Comparison of ENCODE assay signal across 9 cellular contexts in the genomic region with DNA sequence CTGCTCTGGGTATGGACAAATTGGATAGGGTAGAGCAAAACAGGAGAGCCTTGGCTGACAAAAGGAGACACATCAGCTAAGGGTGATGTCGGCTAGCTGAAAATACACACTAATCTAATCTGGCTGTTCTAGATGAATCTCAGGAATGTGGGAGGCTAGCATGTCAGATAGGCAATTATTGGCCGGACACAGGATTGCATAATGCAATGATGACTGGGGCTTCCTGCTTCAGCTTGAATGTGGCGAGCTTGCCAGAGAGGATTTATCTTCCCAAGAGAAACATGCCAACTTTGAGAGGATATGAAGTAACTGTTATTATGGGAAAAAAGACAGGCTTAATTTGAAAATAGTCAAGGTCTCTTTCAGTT.
A peak's percentile ranks its signal among the peaks of the same experiment; 100 is the strongest.
DNase-seq lines count a peak whose midpoint lies in the region; ATAC-seq, FAIRE-seq and TF ChIP-seq lines count a peak whose summit lies in the region.
"Had no signal": no experiment of that assay in that cellular context is flagged by ENCODE, and none has a peak within 500 bp of the region (broad histone marks: within the 10 kb centered on the region; RNA-seq: fewer than 3 reads in every experiment).

No MANE protein-coding gene starts in this region.

- intact Hi-C loops in endothelial cell of umbilical vein (cut with micrococcal nuclease) = loop anchor here (1.0 to 2.0 kb wide), 8 partner anchors 22 to 988 kb away; no protein-coding TSS in a partner anchor

- dilution Hi-C loops in endothelial cell of umbilical vein (cut with MboI; ENCODE audit: extremely low pct_ligation_motif_present, low sequenced_read_pairs) = no loop called here

- no peaks in the 10 kb centered on the region for H4K20me1 ChIP-seq in endothelial cell of umbilical vein (replicated peaks; ENCODE audit: control insufficient read depth, extremely low read depth, insufficient read depth, low read length)

- FAIRE-seq in endothelial cell of umbilical vein (lab: Jason Lieb, UNC) = peak; percentile 82

- no peak overlapping the region for H3K4me3 ChIP-seq in AG04449 (ENCODE audit: low read depth, low read length)
- peak overlapping the region in 1 of 3 experiments; percentile 41 for H3K4me3 ChIP-seq in endothelial cell of umbilical vein (replicated peaks in 1 of 3; ENCODE audit: insufficient read depth in 1 of 3, low read depth in 1 of 3, low read length in 3 of 3)

- H3K79me2 ChIP-seq in endothelial cell of umbilical vein (ENCODE audit: control insufficient read depth, insufficient read depth, low read length) = no peaks in the 10 kb centered on the region

- peak; percentile 99 for DNase-seq in AG04449 (ENCODE audit: low read depth, low spot score)
- DNase-seq in NOMO-1 treated with DMSO at 0.1 percent for 48 hours (lab: John Stamatoyannopoulos, UW; ENCODE audit: unreplicated experiment) = peak; percentile 61
- DNase-seq in endothelial cell of umbilical vein (ENCODE audit: low read depth, low spot score) = peak; percentile 97
- DNase-seq in mucosa of gallbladder (ENCODE audit: low spot score) = peak; percentile 84
- no peak for DNase-seq in activated CD4-positive, CD25-positive, alpha-beta regulatory T cell treated with anti-CD3 and anti-CD28 coated beads, Interleukin-2, amount 50 U/mL, for 72 hours
- no peak for DNase-seq in NCI-H446 (lab: John Stamatoyannopoulos, UW)
- DNase-seq in NCI-H187 (lab: John Stamatoyannopoulos, UW) = no peak
- DNase-seq: CD4-positive, alpha-beta T cell had no signal

- no peaks in the 10 kb centered on the region for H3K36me3 ChIP-seq in endothelial cell of umbilical vein (ENCODE audit: control insufficient read depth in 2 of 2, extremely low read depth in 1 of 2, insufficient read depth in 2 of 2, low read length in 2 of 2)

- TF ChIP-seq CTCF in AG04449 (IDR thresholded peaks at IDR 0.05; ENCODE audit: insufficient read depth, low read length, missing control alignments) = no peak
- TF ChIP-seq CTCF in endothelial cell of umbilical vein (IDR thresholded peaks at IDR 0.05; ENCODE audit: extremely low read depth in 1 of 2, insufficient read depth in 1 of 2, low read depth in 1 of 2, low read length in 2 of 2) = no peak

- peak overlapping the region; percentile 84 for H3K9ac ChIP-seq in endothelial cell of umbilical vein (replicated peaks; ENCODE audit: extremely low read depth, insufficient read depth, low read length)

- peak; percentile 52 for TF ChIP-seq POLR2A in endothelial cell of umbilical vein (IDR thresholded peaks at IDR 0.05; ENCODE audit: low read depth, low read length)

- CTCF ChIA-PET in AG04449 (lab: Yijun Ruan, JAX) (interaction anchor here (0.6 kb wide), 1 partner anchor 66 kb away, joined by 3 read pairs; no protein-coding TSS in a partner anchor), endothelial cell of umbilical vein (lab: Charles Lee) (interaction anchor here (0.8 to 2.6 kb wide), 8 partner anchors 12 to 651 kb away, joined by 3 to 13 read pairs (median 4); a partner anchor contains a TSS)

- peak overlapping the region; percentile 96 for H3K27ac ChIP-seq in endothelial cell of umbilical vein (ENCODE audit: insufficient read depth, low read depth, low read length)

- peaks cover 32% of the 10 kb centered on the region for H3K4me1 ChIP-seq in endothelial cell of umbilical vein (ENCODE audit: control insufficient read depth, extremely low read depth, insufficient read depth, low read length)

- BruUV-seq in endothelial cell of umbilical vein (replicated peaks; lab: Mats Ljungman, UMichigan) = no TSS peak

- H2AFZ ChIP-seq in endothelial cell of umbilical vein (ENCODE audit: low read depth, low read length) = peak overlapping the region; percentile 43

- H3K27me3 ChIP-seq in endothelial cell of umbilical vein (ENCODE audit: control insufficient read depth in 2 of 2, insufficient read depth in 2 of 2, low read length in 2 of 2) = no peaks in the 10 kb centered on the region

- peak overlapping the region; percentile 90 for H3K4me2 ChIP-seq in endothelial cell of umbilical vein (ENCODE audit: insufficient read depth, low read length)

- H3K9me1 ChIP-seq in endothelial cell of umbilical vein (replicated peaks; ENCODE audit: control insufficient read depth, extremely low read depth, insufficient read depth, low read length) = no peaks in the 10 kb centered on the region

- POLR2A ChIA-PET in AG04449 (lab: Yijun Ruan, JAX) (interaction anchor here (0.6 to 1.0 kb wide), 5 partner anchors 13 to 109 kb away, joined by 3 to 6 read pairs (median 5); no protein-coding TSS in a partner anchor), endothelial cell of umbilical vein (lab: Charles Lee) (interaction anchor here (1.0 kb wide), 1 partner anchor 102 kb away, joined by 4 read pairs; a partner anchor contains a TSS)

- H3K9me3 ChIP-seq in endothelial cell of umbilical vein (replicated peaks; ENCODE audit: control insufficient read depth, insufficient read depth, low read length) = no peaks in the 10 kb centered on the region

- ATAC-seq in GM19324 (IDR thresholded peaks at IDR 0.05; ENCODE audit: low FRiP score, unreplicated experiment) = no peak

TF ChIP-seq in endothelial cell of umbilical vein, 7 proteins besides CTCF, POLR2A, EP300 and RAD21:
- TF ChIP-seq POLR2AphosphoS5 (IDR thresholded peaks at IDR 0.05; ENCODE audit: insufficient read depth, low read depth, low read length) (peak; percentile 76), EZH2 (IDR thresholded peaks at IDR 0.05; ENCODE audit: borderline replicate concordance, low read depth, low read length, severe bottlenecking) (no peak), MYC (IDR thresholded peaks at IDR 0.05; ENCODE audit: low read depth, low read length) (peak; percentile 49), JUN (IDR thresholded peaks at IDR 0.05; ENCODE audit: borderline replicate concordance, insufficient read depth, insufficient read length, low read depth) (peak; percentile 96), FOS (IDR thresholded peaks at IDR 0.05; ENCODE audit: borderline replicate concordance, insufficient read depth, low read length) (peak; percentile 73), GATA2 (IDR thresholded peaks at IDR 0.05; ENCODE audit: insufficient read depth, insufficient read length, low read depth, low read length) (peak; percentile 88)
- TF ChIP-seq, protein P1, sequence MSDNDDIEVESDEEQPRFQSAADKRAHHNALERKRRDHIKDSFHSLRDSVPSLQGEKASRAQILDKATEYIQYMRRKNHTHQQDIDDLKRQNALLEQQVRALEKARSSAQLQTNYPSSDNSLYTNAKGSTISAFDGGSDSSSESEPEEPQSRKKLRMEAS (IDR thresholded peaks at IDR 0.05; ENCODE audit: insufficient read depth, insufficient read length) = no peak

Comparison
In these comparisons a context has a peak if more than half of its experiments do, and no peak if none do; other contexts are left out.
1. DNase-seq: peak in AG04449 (single experiment), NOMO-1 treated with DMSO at 0.1 percent for 48 hours (single experiment), endothelial cell of umbilical vein (single experiment) and mucosa of gallbladder (single experiment); none in activated CD4-positive, CD25-positive, alpha-beta regulatory T cell treated with anti-CD3 and anti-CD28 coated beads, Interleukin-2, amount 50 U/mL, for 72 hours (single experiment), NCI-H446 (0 of 2) and NCI-H187 (0 of 2).